In the genomic region with DNA sequence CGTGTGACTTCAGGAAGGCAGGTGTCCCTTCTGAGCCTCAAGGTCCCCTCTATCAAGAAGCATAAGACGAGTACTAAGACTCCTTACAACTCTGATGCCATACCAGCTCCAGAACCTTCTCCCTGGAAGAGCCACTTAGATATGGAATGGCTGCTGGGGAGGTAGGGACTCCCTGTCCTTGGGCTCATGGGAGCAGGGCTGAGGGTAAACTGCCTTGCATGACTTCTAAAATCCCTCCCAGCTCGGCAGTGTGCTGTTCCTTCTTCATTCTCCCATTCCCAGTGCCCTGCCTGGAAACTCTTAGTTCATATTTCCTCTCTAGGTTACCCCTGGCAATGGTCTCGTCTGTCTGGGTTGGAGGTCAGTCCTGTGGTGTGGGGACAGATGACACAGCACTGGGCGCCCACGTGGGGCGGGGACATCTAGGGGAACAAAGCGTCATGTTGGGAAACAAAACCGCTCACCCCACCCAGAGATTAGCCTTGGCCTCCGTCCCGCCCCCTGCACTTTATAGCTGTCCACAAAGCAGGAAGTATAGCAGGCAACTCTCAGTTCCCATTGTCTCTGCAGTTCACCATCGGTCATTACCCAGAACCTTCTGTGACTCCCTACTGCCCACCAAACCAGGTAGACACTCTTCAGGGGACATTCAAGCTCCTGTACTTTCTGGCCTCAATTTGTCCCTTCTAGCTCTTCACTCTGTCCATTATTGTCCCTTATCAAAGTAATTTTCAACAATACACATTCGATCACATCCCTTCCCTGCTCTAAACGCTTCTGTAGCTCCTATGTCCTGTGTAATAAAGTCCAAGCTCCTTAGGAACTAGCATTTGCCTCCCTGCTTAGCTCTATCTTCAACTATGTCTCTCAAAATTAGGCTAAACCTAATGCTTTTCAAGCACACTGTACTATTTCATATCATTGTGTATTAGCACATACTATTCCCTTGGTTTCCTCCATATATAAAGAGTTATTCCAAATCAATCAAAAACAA, we compare ENCODE assay signal across 8 cellular contexts.
A peak's percentile ranks its signal among the peaks of the same experiment; 100 is the strongest.
DNase-seq lines count a peak whose midpoint lies in the region; ATAC-seq and TF ChIP-seq lines count a peak whose summit lies in the region.

No MANE protein-coding gene starts in this region.

- H3K9me3 Mint-ChIP-seq in activated B cell treated with CpG ODN at 0.5 μM for 24 hours: no peaks in the 10 kb centered on the region

- no peak for DNase-seq in activated B cell treated with CpG ODN at 0.5 μM for 24 hours
- DNase-seq in mucosa of gallbladder (ENCODE audit: low spot score): peak; percentile 83
- no peak for DNase-seq in T-helper 9 cell
- no peak for DNase-seq in stimulated activated naive CD4-positive, alpha-beta T cell treated with Interleukin-2 at 50 U/mL for 16 hours (lab: John Stamatoyannopoulos, UW)
- DNase-seq in SJCRH30: no peak
- no peak for DNase-seq in PC-3

- peak overlapping the region; percentile 60 for H3K4me3 Mint-ChIP-seq in activated B cell treated with CpG ODN at 0.5 μM for 24 hours

- H3K27ac Mint-ChIP-seq in activated B cell treated with CpG ODN at 0.5 μM for 24 hours: peak overlapping the region; percentile 80

- no peaks in the 10 kb centered on the region for H4K20me1 ChIP-seq in PC-3 (ENCODE audit: low read length)

- H2AFZ ChIP-seq in PC-3 (ENCODE audit: low read length): no peak overlapping the region

- H3K9ac ChIP-seq in PC-3 (ENCODE audit: low read length): no peak overlapping the region

- H3K27ac ChIP-seq in SJCRH30: no peak overlapping the region
- no peak overlapping the region for H3K27ac ChIP-seq in PC-3 (ENCODE audit: low read length)

- H3K9me2 ChIP-seq in PC-3 (replicated peaks; ENCODE audit: low read length): no peaks in the 10 kb centered on the region

- TF ChIP-seq CTCF in activated B cell treated with CpG ODN at 0.5 μM for 24 hours (IDR thresholded peaks at IDR 0.05) (no peak), PC-3 (conservative IDR thresholded peaks at IDR 0.05; ENCODE audit: low read depth, low read length) (no peak)

- H3K9me3 ChIP-seq in SJCRH30 (replicated peaks) (no peaks in the 10 kb centered on the region), PC-3 (ENCODE audit: low read length) (no peaks in the 10 kb centered on the region)

- H3K79me2 ChIP-seq in PC-3 (ENCODE audit: low read length): no peaks in the 10 kb centered on the region

- H3K27me3 Mint-ChIP-seq in activated B cell treated with CpG ODN at 0.5 μM for 24 hours: no peaks in the 10 kb centered on the region

- H3K4me2 ChIP-seq in PC-3 (ENCODE audit: low read length): no peak overlapping the region

- peaks cover 80% of the 10 kb centered on the region for H3K36me3 Mint-ChIP-seq in activated B cell treated with CpG ODN at 0.5 μM for 24 hours (ENCODE audit: low read depth)

- H3K4me1 ChIP-seq in SJCRH30 (no peaks in the 10 kb centered on the region), PC-3 (ENCODE audit: insufficient read depth, low read length) (no peaks in the 10 kb centered on the region)

- H3K4me3 ChIP-seq in SJCRH30 (no peak overlapping the region), PC-3 (ENCODE audit: low read length) (no peak overlapping the region)

- H3F3A ChIP-seq in PC-3 (ENCODE audit: low read length, unreplicated experiment): no peaks in the 10 kb centered on the region

- ATAC-seq in GM18868 (IDR thresholded peaks at IDR 0.05; ENCODE audit: unreplicated experiment) (peak; percentile 34), HG03108 (IDR thresholded peaks at IDR 0.05; ENCODE audit: unreplicated experiment) (peak; percentile 35), activated B cell treated with CpG ODN at 0.5 μM for 24 hours (ENCODE audit: low read depth) (peak; percentile 48), PC-3 (no peak)

- intact Hi-C loops in activated B cell treated with CpG ODN at 0.5 μM for 24 hours (cut with micrococcal nuclease): loop anchor here (5.0 kb wide), 1 partner anchor 97 kb away; no protein-coding TSS in a partner anchor
- intact Hi-C loops in PC-3 (cut with micrococcal nuclease): loop anchor here (10.0 kb wide), 1 partner anchor 105 kb away; no protein-coding TSS in a partner anchor

- H3K27me3 ChIP-seq in SJCRH30: no peaks in the 10 kb centered on the region
- no peaks in the 10 kb centered on the region for H3K27me3 ChIP-seq in PC-3 (ENCODE audit: low read length)

- H3K36me3 ChIP-seq in SJCRH30 (no peaks in the 10 kb centered on the region), PC-3 (ENCODE audit: low read depth, low read length) (no peaks in the 10 kb centered on the region)

- CTCF ChIA-PET in activated B cell treated with CpG ODN at 0.5 μM for 24 hours (lab: Charles Lee): interaction anchor here (1.1 to 2.2 kb wide), 7 partner anchors 10 to 48 kb away, joined by 3 to 8 read pairs (median 5); no protein-coding TSS in a partner anchor
- CTCF ChIA-PET in PC-3 (lab: Charles Lee): no interaction called here

- peaks cover 95% of the 10 kb centered on the region for H3K4me1 Mint-ChIP-seq in activated B cell treated with CpG ODN at 0.5 μM for 24 hours

- BruUV-seq in PC-3 (replicated peaks; lab: Mats Ljungman, UMichigan): no TSS peak

- POLR2A ChIA-PET in activated B cell treated with CpG ODN at 0.5 μM for 24 hours (lab: Charles Lee) (interaction anchor here (0.7 to 18.4 kb wide), 9 partner anchors 12 to 333 kb away, joined by 3 to 465 read pairs (median 4); no protein-coding TSS in a partner anchor), PC-3 (lab: Charles Lee; ENCODE audit: unreplicated experiment) (no interaction called here)
